1 cellular context compared by ENCODE assay signal in genomic region chr10:30502266-30503058, GRCh38.
TF ChIP-seq lines count a peak whose summit lies in the region.

No MANE protein-coding gene starts in this region.

TF ChIP-seq in K562, 482 proteins besides CTCF, POLR2A, EP300 and RAD21 (continued from another document and continues in another):
- peak; percentile 59; the same call in 1 of the 2 replicates for TF ChIP-seq CREM (IDR thresholded peaks at IDR 0.05; ENCODE audit: low read depth)
- no peak for TF ChIP-seq CREB5 (CRISPR knock-in tag; IDR thresholded peaks at IDR 0.05)
- peak; percentile 75 for TF ChIP-seq TCF3 (CRISPR knock-in tag; IDR thresholded peaks at IDR 0.05)
- peak; percentile 34; the same call in 1 of the 2 replicates for TF ChIP-seq SMARCC2 (IDR thresholded peaks at IDR 0.05; ENCODE audit: low read depth)
- TF ChIP-seq POLR3A (IDR thresholded peaks at IDR 0.05; ENCODE audit: borderline replicate concordance, extremely low read depth, insufficient read depth, insufficient read length), result no peak
- no peak for TF ChIP-seq ZNF707 (CRISPR knock-in tag; conservative IDR thresholded peaks at IDR 0.05)
- TF ChIP-seq BACH1 (tag; IDR thresholded peaks at IDR 0.05), result no peak; the same call in 1 of the 2 replicates
- TF ChIP-seq NKRF (IDR thresholded peaks at IDR 0.05; ENCODE audit: borderline replicate concordance), result no peak
- no peak for TF ChIP-seq ZNF75A (CRISPR knock-in tag; IDR thresholded peaks at IDR 0.05)
- TF ChIP-seq ZNF134 (CRISPR knock-in tag; conservative IDR thresholded peaks at IDR 0.05), result no peak
- TF ChIP-seq FUS (optimal IDR thresholded peaks at IDR 0.05; ENCODE audit: low read depth, low read length), result no peak
- peak; percentile 29; the same call in 1 of the 2 replicates for TF ChIP-seq CTBP1 (IDR thresholded peaks at IDR 0.05; ENCODE audit: borderline replicate concordance)
- TF ChIP-seq ZBED1 (IDR thresholded peaks at IDR 0.05), result no peak
- TF ChIP-seq HES1 (IDR thresholded peaks at IDR 0.05; ENCODE audit: low read depth), result peak; percentile 54
- TF ChIP-seq TFAP4 (CRISPR knock-in tag; IDR thresholded peaks at IDR 0.05; ENCODE audit: borderline replicate concordance), result peak; percentile 91
- peak; percentile 16; the same call in 1 of the 2 replicates for TF ChIP-seq CEBPG (CRISPR knock-in tag; IDR thresholded peaks at IDR 0.05)
- no peak for TF ChIP-seq CEBPG (tag; conservative IDR thresholded peaks at IDR 0.05 in 1 of 2, IDR thresholded peaks at IDR 0.05 in 1 of 2)
- TF ChIP-seq ZBTB9 (CRISPR knock-in tag; IDR thresholded peaks at IDR 0.05), result peak; percentile 23; the same call in 1 of the 2 replicates
- TF ChIP-seq NR2F6 (CRISPR knock-in tag; IDR thresholded peaks at IDR 0.05), result no peak
- peak; percentile 91 for TF ChIP-seq ZSCAN29 (IDR thresholded peaks at IDR 0.05)
- no peak for TF ChIP-seq MEF2A (IDR thresholded peaks at IDR 0.05; ENCODE audit: control insufficient read depth, low read depth, low read length)
- no peak for TF ChIP-seq U2AF1 (optimal IDR thresholded peaks at IDR 0.05; ENCODE audit: low read depth, low read length)
- no peak for TF ChIP-seq MBD2 (IDR thresholded peaks at IDR 0.05; ENCODE audit: borderline replicate concordance, low read depth)
- TF ChIP-seq SREBF2 (CRISPR knock-in tag; IDR thresholded peaks at IDR 0.05), result no peak
- TF ChIP-seq TCF7 (IDR thresholded peaks at IDR 0.05; ENCODE audit: borderline replicate concordance), result no peak
- TF ChIP-seq CAMTA2 (CRISPR knock-in tag; conservative IDR thresholded peaks at IDR 0.05), result no peak
- 0 out of 2 replicates have a peak, but pooled peaks have one; percentile 16 for TF ChIP-seq ATF3 (IDR thresholded peaks at IDR 0.05)
- TF ChIP-seq ATF3 (CRISPR knock-in tag; conservative IDR thresholded peaks at IDR 0.05), result no peak
- peak; percentile 20; the same call in 1 of the 2 replicates for TF ChIP-seq SMARCE1 (IDR thresholded peaks at IDR 0.05)
- 0 out of 2 replicates have a peak, but pooled peaks have one; percentile 30 for TF ChIP-seq MGA (IDR thresholded peaks at IDR 0.05)
- TF ChIP-seq PML (IDR thresholded peaks at IDR 0.05; ENCODE audit: low read length), result peak; percentile 45; the same call in 1 of the 2 replicates
- TF ChIP-seq ZNF77 (CRISPR knock-in tag; IDR thresholded peaks at IDR 0.05), result no peak
- TF ChIP-seq HOXB6 (CRISPR knock-in tag; IDR thresholded peaks at IDR 0.05; ENCODE audit: borderline replicate concordance), result no peak
- peak; percentile 65 for TF ChIP-seq DPF2 (IDR thresholded peaks at IDR 0.05)
- TF ChIP-seq IRF9 (tag; IDR thresholded peaks at IDR 0.05), result no peak
- no peak for TF ChIP-seq MNT (conservative IDR thresholded peaks at IDR 0.05)
